ENCODE assay signal across 9 cellular contexts in genomic region chr7:130989006-130989795, GRCh38.
DNase-seq lines count a peak whose midpoint lies in the region; ATAC-seq and TF ChIP-seq lines count a peak whose summit lies in the region.
"Had no signal": no experiment of that assay in that cellular context is flagged by ENCODE, and none has a peak within 500 bp of the region (broad histone marks: within the 10 kb centered on the region; RNA-seq: fewer than 3 reads in every experiment).

No MANE protein-coding gene starts in this region.

- no peaks in the 10 kb centered on the region for H3K27me3 ChIP-seq in CD8-positive, alpha-beta memory T cell (ENCODE audit: insufficient read depth, low read length, poor library complexity, severe bottlenecking)
- H3K27me3 ChIP-seq in esophagus (ENCODE audit: control insufficient read depth in 1 of 2, insufficient read depth in 2 of 2, low read length in 2 of 2) (no peaks in the 10 kb centered on the region), psoas muscle (ENCODE audit: insufficient read depth in 3 of 3, low read length in 2 of 3) (no peaks in the 10 kb centered on the region), neuronal stem cell (ENCODE audit: control insufficient read depth in 3 of 3, insufficient read depth in 3 of 3, low read depth in 1 of 3, low read length in 3 of 3) (no peaks in the 10 kb centered on the region)

- H2AFZ ChIP-seq in neuronal stem cell (ENCODE audit: low read length), result no peak overlapping the region

- no peak overlapping the region for H3K18ac ChIP-seq in neuronal stem cell (ENCODE audit: low read length)

- no peak for TF ChIP-seq CTCF in psoas muscle (IDR thresholded peaks at IDR 0.05)

- no peak overlapping the region for H4K8ac ChIP-seq in neuronal stem cell (ENCODE audit: low read depth, low read length)

- no peak overlapping the region for H2BK15ac ChIP-seq in neuronal stem cell (ENCODE audit: low read length)

- no peak overlapping the region for H3K23ac ChIP-seq in neuronal stem cell (ENCODE audit: low read depth, low read length, poor library complexity)

- no peak overlapping the region for H3K14ac ChIP-seq in neuronal stem cell (ENCODE audit: low read length)

- H3K4me3 Mint-ChIP-seq in CD8-positive, alpha-beta memory T cell, result peak overlapping the region; percentile 10 to 68 (median 48)
- H3K4me3 Mint-ChIP-seq in T-cell, result peak overlapping the region; percentile 22 to 39 (median 26)

- H3K27ac ChIP-seq in CD8-positive, alpha-beta memory T cell (ENCODE audit: low read depth, low read length), result peak overlapping the region; percentile 61
- H3K27ac ChIP-seq in esophagus (ENCODE audit: low read depth in 2 of 2, low read length in 1 of 2) (peak overlapping the region; percentile 17 to 50), psoas muscle (peak overlapping the region; percentile 41), neuronal stem cell (replicated peaks; ENCODE audit: low read length) (no peak overlapping the region)

- H3K9ac ChIP-seq in neuronal stem cell (ENCODE audit: low read depth, low read length, poor library complexity), result no peak overlapping the region

- no peak overlapping the region for H2BK12ac ChIP-seq in neuronal stem cell (ENCODE audit: low read length)

- H3K79me1 ChIP-seq in neuronal stem cell (ENCODE audit: low read depth, low read length), result no peaks in the 10 kb centered on the region

- CTCF ChIA-PET in CD8-positive, alpha-beta memory T cell (lab: Charles Lee), result interaction anchor here (0.7 to 2.6 kb wide), 6 partner anchors 14 to 92 kb away, joined by 3 to 12 read pairs (median 4); no protein-coding TSS in a partner anchor
- CTCF ChIA-PET in T-cell (lab: Charles Lee), result interaction anchor here (0.6 to 1.9 kb wide), 12 partner anchors 13 to 1352 kb away, joined by 3 to 13 read pairs (median 4); no protein-coding TSS in a partner anchor

- H3K9me3 Mint-ChIP-seq in CD8-positive, alpha-beta memory T cell, result no peaks in the 10 kb centered on the region
- no peaks in the 10 kb centered on the region for H3K9me3 Mint-ChIP-seq in T-cell

- no peak overlapping the region for H3K4me2 ChIP-seq in neuronal stem cell (ENCODE audit: insufficient read depth, low read length, poor library complexity, severe bottlenecking)

- no peak overlapping the region for H2AK5ac ChIP-seq in neuronal stem cell (ENCODE audit: low read depth, low read length)

- no peak overlapping the region for H3K4me3 ChIP-seq in CD8-positive, alpha-beta memory T cell (ENCODE audit: low read length)
- H3K4me3 ChIP-seq in esophagus (ENCODE audit: low read depth in 1 of 2, low read length in 2 of 2) (no peak overlapping the region), psoas muscle (no peak overlapping the region), neuronal stem cell (ENCODE audit: low read length in 2 of 2) (no peak overlapping the region)

- peaks cover 0 to 80% (median 10%) of the 10 kb centered on the region in 3 donors for H3K36me3 Mint-ChIP-seq in CD8-positive, alpha-beta memory T cell
- peaks cover 41% of the 10 kb centered on the region for H3K36me3 Mint-ChIP-seq in T-cell

- ATAC-seq in T-cell (replicated peaks in 1 of 4), result no peak
- peak in 2 of 4 donors; percentile 5 to 17 for ATAC-seq in psoas muscle

- no peak overlapping the region for H2BK5ac ChIP-seq in neuronal stem cell (ENCODE audit: low read length)

- POLR2A ChIA-PET in CD8-positive, alpha-beta memory T cell (lab: Charles Lee), result no interaction called here
- POLR2A ChIA-PET in T-cell (lab: Charles Lee), result interaction anchor here (0.6 to 2.2 kb wide), 10 partner anchors 9 to 90 kb away, joined by 3 to 18 read pairs (median 4); no protein-coding TSS in a partner anchor

- no peak overlapping the region for H2BK120ac ChIP-seq in neuronal stem cell (ENCODE audit: low read depth, low read length)

- H3K27ac Mint-ChIP-seq in CD8-positive, alpha-beta memory T cell, result peak overlapping the region; percentile 44 to 99 (median 92)
- H3K27ac Mint-ChIP-seq in T-cell, result peak overlapping the region; percentile 86 to 95

- intact Hi-C loops in psoas muscle (cut with DNase I), result no loop called here

- peaks cover 37 to 80% (median 39%) of the 10 kb centered on the region in 3 donors for H3K4me1 Mint-ChIP-seq in CD8-positive, alpha-beta memory T cell
- H3K4me1 Mint-ChIP-seq in T-cell, result peaks cover 80 to 95% (median 91%) of the 10 kb centered on the region in 3 donors

- peaks cover 79% of the 10 kb centered on the region for H3K4me1 ChIP-seq in CD8-positive, alpha-beta memory T cell (ENCODE audit: insufficient read depth, low read length)
- peaks cover 8 to 13% of the 10 kb centered on the region in 2 donors for H3K4me1 ChIP-seq in esophagus (ENCODE audit: control insufficient read depth in 2 of 2, insufficient read depth in 2 of 2, low read length in 1 of 2)
- H3K4me1 ChIP-seq in psoas muscle, result peaks cover 56% of the 10 kb centered on the region
- H3K4me1 ChIP-seq in neuronal stem cell (ENCODE audit: control insufficient read depth in 2 of 2, insufficient read depth in 1 of 2, low read depth in 1 of 2, low read length in 2 of 2), result peaks cover 5 to 7% of the 10 kb centered on the region in 2 donors

- no peak overlapping the region for H4K91ac ChIP-seq in neuronal stem cell (ENCODE audit: low read depth, low read length, poor library complexity)

- H3K4ac ChIP-seq in neuronal stem cell (ENCODE audit: low read length), result no peak overlapping the region

- 77 to 86% methylated on average over 2 of the region's 2 CpGs for WGBS in esophagus, 2 donors
- 83 to 86% (median 83%) methylated on average over 2 of the region's 2 CpGs for WGBS in psoas muscle, 3 donors
- no CpG with 5 or more reads among the region's 2 CpGs for WGBS in neuronal stem cell (ENCODE audit: extremely low coverage in 2 of 2, insufficient read length in 2 of 2, insufficient replicate concordance in 1 of 2), 2 donors

- no peaks in the 10 kb centered on the region for H3K36me3 ChIP-seq in CD8-positive, alpha-beta memory T cell (ENCODE audit: insufficient read depth, low read length)
- H3K36me3 ChIP-seq in esophagus (ENCODE audit: control insufficient read depth in 2 of 2, insufficient read depth in 2 of 2, low read length in 1 of 2) (peaks cover 0 to 5% of the 10 kb centered on the region in 2 donors), psoas muscle (ENCODE audit: insufficient read depth in 1 of 2, low read depth in 1 of 2) (peaks cover 0 to 10% of the 10 kb centered on the region in 2 donors), neuronal stem cell (replicated peaks in 1 of 2; ENCODE audit: control insufficient read depth in 2 of 2, insufficient read depth in 2 of 2, low read length in 2 of 2) (no peaks in the 10 kb centered on the region)

- peak in 1 of 5 donors; percentile 34 for DNase-seq in CD8-positive, alpha-beta memory T cell
- DNase-seq in T-cell (no peak), psoas muscle (no peak), nucleus accumbens (lab: John Stamatoyannopoulos, UW) (no peak), islet precursor cell (no peak), DMS53 (lab: John Stamatoyannopoulos, UW) (no peak), neuronal stem cell (ENCODE audit: low spot score) (no peak)
- DNase-seq: stimulated activated CD4-positive, alpha-beta T cell treated with anti-CD3 and anti-CD28 coated beads, Interleukin-15, amount 100 ng/mL, for 24 hours had no signal

- no peaks in the 10 kb centered on the region for H3K9me3 ChIP-seq in CD8-positive, alpha-beta memory T cell (ENCODE audit: low read length)
- H3K9me3 ChIP-seq in esophagus (ENCODE audit: control insufficient read depth in 2 of 2, insufficient read depth in 1 of 2, low read depth in 1 of 2, low read length in 1 of 2) (no peaks in the 10 kb centered on the region), psoas muscle (no peaks in the 10 kb centered on the region), neuronal stem cell (replicated peaks in 1 of 2; ENCODE audit: control insufficient read depth in 2 of 2, insufficient read depth in 1 of 2, low read depth in 1 of 2, low read length in 2 of 2) (peaks cover 0 to 3% of the 10 kb centered on the region in 2 donors)

- peaks cover 0 to 1% of the 10 kb centered on the region in 2 donors for H3K27me3 Mint-ChIP-seq in CD8-positive, alpha-beta memory T cell
- H3K27me3 Mint-ChIP-seq in T-cell, result no peaks in the 10 kb centered on the region
